10 cellular contexts compared by ENCODE assay signal in genomic region chr6:71007298-71007697, GRCh38. TPM values are rescaled to one million over a fixed set of nuclear protein-coding genes. Genes with fewer than 3 reads are reported as not detected.
DNase-seq lines count a peak whose midpoint lies in the region; ATAC-seq and TF ChIP-seq lines count a peak whose summit lies in the region.
"Not testable (repeated sequence)": the region's sequence is repeated elsewhere in the genome, so short reads cannot be mapped to it uniquely, and the experiment has no call there.
"Had no signal": no experiment of that assay in that cellular context is flagged by ENCODE, and none has a peak within 500 bp of the region (broad histone marks: within the 10 kb centered on the region; RNA-seq: fewer than 3 reads in every experiment).

No MANE protein-coding gene starts in this region.

- not testable (repeated sequence) for H3K4me3 Mint-ChIP-seq in GM23338

- H3K9ac ChIP-seq in OCI-LY3 (ENCODE audit: low read length): not testable (repeated sequence)

- not testable (repeated sequence) for ATAC-seq in GM23338, foreskin keratinocyte

- peaks cover 22% of the 10 kb centered on the region; the same call in 2 of the 3 replicates for H3K9me3 Mint-ChIP-seq in GM23338

- H2AFZ ChIP-seq in GM23338; OCI-LY3 (ENCODE audit: low read depth, low read length): not testable (repeated sequence)

- H4K20me1 ChIP-seq in GM23338 (replicated peaks; ENCODE audit: insufficient read depth); OCI-LY3 (ENCODE audit: insufficient read depth, low read length): not testable (repeated sequence)

- H3K27me3 ChIP-seq in BE2C; GM23338 (ENCODE audit: insufficient read depth); OCI-LY3 (ENCODE audit: low read depth, low read length); foreskin keratinocyte: not testable (repeated sequence)

- H3K27me3 Mint-ChIP-seq in GM23338 (ENCODE audit: insufficient read depth, low read depth, poor library complexity): not testable (repeated sequence)

- not testable (repeated sequence) for H3K4me1 Mint-ChIP-seq in GM23338

- not testable (repeated sequence) for H3F3A ChIP-seq in GM23338 (replicated peaks; ENCODE audit: low read depth)

- TF ChIP-seq CTCF in BE2C (IDR thresholded peaks at IDR 0.05; ENCODE audit: low read depth, low read length) (peak; percentile 14; the same call in 1 of the 2 replicates), GM23338 (conservative IDR thresholded peaks at IDR 0.05; ENCODE audit: low read depth in 2 of 2) (peak; percentile 43 to 55), OCI-LY3 (IDR thresholded peaks at IDR 0.05; ENCODE audit: low read depth, low read length) (peak; percentile 26; the same call in 1 of the 2 replicates), VCaP (conservative IDR thresholded peaks at IDR 0.05) (peak; percentile 35; the same call in 1 of the 2 replicates), choroid plexus epithelial cell (conservative IDR thresholded peaks at IDR 0.05; ENCODE audit: low read depth, low read length) (peak; percentile 37), foreskin keratinocyte (conservative IDR thresholded peaks at IDR 0.05) (peak; percentile 19)

- H3K4me3 ChIP-seq in BE2C (ENCODE audit: low read depth, low read length); GM23338; OCI-LY3 (ENCODE audit: low read length); choroid plexus epithelial cell (ENCODE audit: low read depth, low read length): not testable (repeated sequence)

- not testable (repeated sequence) for H3K36me3 ChIP-seq in BE2C; GM23338 (ENCODE audit: insufficient read depth); OCI-LY3 (replicated peaks; ENCODE audit: low read depth, low read length)

- DNase-seq in BE2C, foreskin keratinocyte: not testable (repeated sequence)
- DNase-seq in GM23338 (ENCODE audit: low spot score) (peak; percentile 10), NCI-H2171 (lab: John Stamatoyannopoulos, UW) (peak; percentile 49), choroid plexus epithelial cell (ENCODE audit: low read depth) (peak; percentile 7)

- not testable (repeated sequence) for H3K27ac ChIP-seq in GM23338 (ENCODE audit: low read depth); OCI-LY3 (ENCODE audit: low read length); VCaP; foreskin keratinocyte

- H3K4me2 ChIP-seq in GM23338; OCI-LY3 (ENCODE audit: low read length): not testable (repeated sequence)

- not testable (repeated sequence) for H3K9me3 ChIP-seq in BE2C; OCI-LY3 (ENCODE audit: insufficient read depth, low read length)

- H3K4me1 ChIP-seq in BE2C; GM23338 (ENCODE audit: insufficient read depth); foreskin keratinocyte: not testable (repeated sequence)
- peaks cover 10% of the 10 kb centered on the region for H3K4me1 ChIP-seq in OCI-LY3 (ENCODE audit: low read length)

- H3K9me2 ChIP-seq in GM23338 (ENCODE audit: insufficient read depth): not testable (repeated sequence)

- not testable (repeated sequence) for H3K36me3 Mint-ChIP-seq in GM23338 (ENCODE audit: low read depth)

- H3K27ac Mint-ChIP-seq in GM23338: not testable (repeated sequence)

- not testable (repeated sequence) for H3K79me2 ChIP-seq in GM23338 (replicated peaks; ENCODE audit: insufficient read depth); OCI-LY3 (ENCODE audit: low read length)

RNA-seq across cellular contexts. Expression of gene B3GAT2, which starts 50.4 kb away (rescaled TPM):
- polyA plus RNA-seq in BE2C (2012; ENCODE audit: insufficient read depth, insufficient read length, low read depth): 0.14 TPM
- total RNA-seq in GM23338 (2014; rRNA removed; shearing (Covaris generic)): 1.0 and 1.8 TPM in 2 replicates
- 0.92 and 1.7 TPM in 2 replicates for polyA plus RNA-seq in GM23338 (2016; fragmentation: Nextera tagmentation; extraction: Ambion mirVana)
- not detected in 2 replicates for total RNA-seq in foreskin keratinocyte
- polyA plus RNA-seq in foreskin keratinocyte: not detected in 2 replicates
- total RNA-seq: GM12878, HT-29, IMR-90 had no signal
